ENCODE assay signal across 9 cellular contexts in genomic region chr1:207050428-207050767, GRCh38. TPM values are rescaled to one million over a fixed set of nuclear protein-coding genes. Genes with fewer than 3 reads are reported as not detected.
A peak's percentile ranks its signal among the peaks of the same experiment; 100 is the strongest.
DNase-seq lines count a peak whose midpoint lies in the region; ATAC-seq, FAIRE-seq and TF ChIP-seq lines count a peak whose summit lies in the region.
"Had no signal": no experiment of that assay in that cellular context is flagged by ENCODE, and none has a peak within 500 bp of the region (broad histone marks: within the 10 kb centered on the region; RNA-seq: fewer than 3 reads in every experiment).

No MANE protein-coding gene starts in this region.

- WGBS in thymus: 1% methylated on average over 11 of the region's 11 CpGs

- H3K27ac Mint-ChIP-seq in astrocyte (ENCODE audit: unreplicated experiment): peak overlapping the region; percentile 96

- no peak for TF ChIP-seq CTCF in AG09309 (IDR thresholded peaks at IDR 0.05; ENCODE audit: control insufficient read depth, insufficient read depth, low read depth, low read length, missing control alignments)
- no peak for TF ChIP-seq CTCF in astrocyte (IDR thresholded peaks at IDR 0.05; ENCODE audit: insufficient read depth, low read depth, low read length)

- peak overlapping the region; percentile 93 for H3K4me2 ChIP-seq in astrocyte (ENCODE audit: low read length)

- H3K9ac ChIP-seq in HUES48 (ENCODE audit: low read depth, low read length): peak overlapping the region; percentile 91
- peak overlapping the region; percentile 98 for H3K9ac ChIP-seq in astrocyte (ENCODE audit: low read length)

- H3K79me2 ChIP-seq in astrocyte (ENCODE audit: insufficient read depth, low read length): peaks cover 54% of the 10 kb centered on the region

- peaks cover 3% of the 10 kb centered on the region for H3K36me3 Mint-ChIP-seq in astrocyte (ENCODE audit: low read depth, unreplicated experiment)

- H3K9me3 ChIP-seq in HUES48 (ENCODE audit: control insufficient read depth, insufficient read depth, low read length): no peaks in the 10 kb centered on the region
- no peaks in the 10 kb centered on the region for H3K9me3 ChIP-seq in astrocyte (ENCODE audit: insufficient read depth, low read depth, low read length)
- no peaks in the 10 kb centered on the region for H3K9me3 ChIP-seq in thymus (ENCODE audit: control insufficient read depth)

- ATAC-seq in GM21825 (IDR thresholded peaks at IDR 0.05; ENCODE audit: unreplicated experiment) (no peak), GM18909 (IDR thresholded peaks at IDR 0.05; ENCODE audit: poor library complexity, unreplicated experiment) (no peak)

- H3K36me3 ChIP-seq in HUES48 (ENCODE audit: control insufficient read depth, insufficient read depth, low read length): peaks cover 38% of the 10 kb centered on the region
- peaks cover 16% of the 10 kb centered on the region for H3K36me3 ChIP-seq in astrocyte (ENCODE audit: insufficient read depth, low read length)
- peaks cover 4% of the 10 kb centered on the region for H3K36me3 ChIP-seq in thymus (ENCODE audit: control insufficient read depth, insufficient read depth)

- DNase-seq in AG09309 (ENCODE audit: low read depth) (no peak), astrocyte (ENCODE audit: low read depth) (no peak), DMS53 treated with DMSO at 0.1 percent for 48 hours (lab: John Stamatoyannopoulos, UW; ENCODE audit: unreplicated experiment) (no peak)

- peaks cover 34% of the 10 kb centered on the region for H4K20me1 ChIP-seq in astrocyte (ENCODE audit: insufficient read depth, low read length)

- peak overlapping the region; percentile 86 for H2AFZ ChIP-seq in astrocyte (ENCODE audit: low read depth, low read length)

- H3K4me1 Mint-ChIP-seq in astrocyte (ENCODE audit: low read depth, unreplicated experiment): peaks cover 26% of the 10 kb centered on the region

- H3K27me3 Mint-ChIP-seq in astrocyte (ENCODE audit: low read depth, unreplicated experiment): no peaks in the 10 kb centered on the region

- FAIRE-seq in astrocyte (lab: Jason Lieb, UNC): no peak

- H3K4me3 Mint-ChIP-seq in astrocyte (ENCODE audit: unreplicated experiment): peak overlapping the region; percentile 100

- no peaks in the 10 kb centered on the region for H3K9me3 Mint-ChIP-seq in astrocyte (ENCODE audit: unreplicated experiment)

- H3K27ac ChIP-seq in HUES48 (ENCODE audit: low read depth, low read length) (peak overlapping the region; percentile 97), astrocyte (ENCODE audit: low read depth, low read length) (peak overlapping the region; percentile 97), layer of hippocampus (ENCODE audit: low read depth, low read length) (peak overlapping the region; percentile 93), thymus (ENCODE audit: low read depth) (peak overlapping the region; percentile 88)

- H3K4me3 ChIP-seq in AG09309 (ENCODE audit: control insufficient read depth, low read depth, low read length): peak overlapping the region; percentile 95
- H3K4me3 ChIP-seq in HUES48 (ENCODE audit: low read depth, low read length): peak overlapping the region; percentile 88
- H3K4me3 ChIP-seq in astrocyte (ENCODE audit: insufficient read depth, low read depth, low read length): peak overlapping the region; percentile 93
- peak overlapping the region; percentile 99 for H3K4me3 ChIP-seq in thymus (ENCODE audit: low read length)

- no peaks in the 10 kb centered on the region for H3K27me3 ChIP-seq in HUES48 (ENCODE audit: control insufficient read depth, insufficient read depth, low read length)
- no peaks in the 10 kb centered on the region for H3K27me3 ChIP-seq in astrocyte (ENCODE audit: insufficient read depth, low read length)
- no peaks in the 10 kb centered on the region for H3K27me3 ChIP-seq in layer of hippocampus (ENCODE audit: control insufficient read depth, insufficient read depth, low read length)
- no peaks in the 10 kb centered on the region for H3K27me3 ChIP-seq in thymus (ENCODE audit: control insufficient read depth, insufficient read depth)

- H3K4me1 ChIP-seq in HUES48 (ENCODE audit: control insufficient read depth, insufficient read depth, low read length) (peaks cover 20% of the 10 kb centered on the region), astrocyte (ENCODE audit: insufficient read depth, low read length) (peaks cover 22% of the 10 kb centered on the region), thymus (ENCODE audit: control insufficient read depth, insufficient read depth, low read length) (peaks cover 10% of the 10 kb centered on the region)

RNA-seq across cellular contexts. Expression of gene YOD1, which starts 0.6 kb away (rescaled TPM):
- 13.4 and 14.8 TPM in 2 replicates for total RNA-seq in astrocyte
- 10.5 TPM for polyA plus RNA-seq in thymus

RNA-seq across cellular contexts. Expression of gene PFKFB2, which starts 2.7 kb away (rescaled TPM):
- total RNA-seq in astrocyte: 6.2 and 6.9 TPM in 2 replicates
- 31.0 TPM for polyA plus RNA-seq in thymus

RNA-seq across cellular contexts. Expression of gene C1orf116, which starts 17.8 kb away (rescaled TPM):
- 0.14 and 0.86 TPM in 2 replicates for total RNA-seq in astrocyte
- polyA plus RNA-seq in thymus: 0.98 TPM
- total RNA-seq: glomerular endothelial cell had no signal

RNA-seq across cellular contexts. Expression of gene C4BPB, which starts 38.3 kb away (rescaled TPM):
- 0.25 and 0.36 TPM in 2 replicates for total RNA-seq in astrocyte
- 1.1 TPM for polyA plus RNA-seq in thymus
- total RNA-seq: glomerular endothelial cell had no signal

RNA-seq across cellular contexts. Expression of gene C4BPA, which starts 53.6 kb away (rescaled TPM):
- not detected in 2 replicates for total RNA-seq in astrocyte
- polyA plus RNA-seq in thymus: 0.32 TPM
- total RNA-seq: glomerular endothelial cell had no signal
